Comparison of ENCODE assay signal across 25 cellular contexts in the genomic region with DNA sequence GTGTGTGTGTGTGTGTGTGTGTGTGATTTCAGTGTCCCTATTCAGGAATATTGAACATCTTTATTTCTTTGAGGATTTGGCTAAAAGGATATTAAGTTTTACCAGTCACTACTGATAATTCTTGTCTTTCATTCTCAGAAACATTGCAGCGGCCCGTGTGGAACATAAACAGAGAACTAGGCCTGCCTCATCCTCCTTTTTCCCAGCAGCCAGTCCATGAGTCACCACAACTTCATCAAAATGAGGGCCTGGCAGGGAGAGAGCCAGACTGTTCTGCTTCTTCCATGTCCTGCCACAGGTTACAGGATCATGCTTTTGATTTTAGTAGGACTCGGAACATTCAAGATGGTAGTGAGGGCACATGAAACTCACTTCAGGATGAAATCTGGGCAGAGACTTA. TPM values are rescaled to one million over a fixed set of nuclear protein-coding genes. Genes with fewer than 3 reads are reported as not detected.
DNase-seq lines count a peak whose midpoint lies in the region; ATAC-seq and TF ChIP-seq lines count a peak whose summit lies in the region.
"Had no signal": no experiment of that assay in that cellular context is flagged by ENCODE, and none has a peak within 500 bp of the region (broad histone marks: within the 10 kb centered on the region; RNA-seq: fewer than 3 reads in every experiment).

No MANE protein-coding gene starts in this region.

- H3K36me3 ChIP-seq in stomach smooth muscle (ENCODE audit: control insufficient read depth in 2 of 2, insufficient read depth in 2 of 2, low read length in 2 of 2) = peaks cover 25 to 37% of the 10 kb centered on the region in 2 donors
- H3K36me3 ChIP-seq in left lung = peaks cover 0 to 88% of the 10 kb centered on the region in 2 donors

- ATAC-seq in left lung = no peak
- ATAC-seq: activated CD8-positive, alpha-beta T cell treated with anti-CD3 and anti-CD28 coated beads for 36 hours; CD8-positive, alpha-beta T cell; naive thymus-derived CD8-positive, alpha-beta T cell; stimulated activated naive B cell treated with anti-CD40 and anti-IgM and Interleukin-4, amounts not matched to agents 10 μg/mL and 1 μg/mL and 100 μg/mL, for 72 hours had no signal

- H3K9ac ChIP-seq in stomach smooth muscle (ENCODE audit: low read length in 2 of 2) = peak overlapping the region in 1 of 2 donors; percentile 27

- H3K4me3 ChIP-seq in fibroblast of villous mesenchyme (ENCODE audit: low read depth, low read length) = no peak overlapping the region
- no peak overlapping the region for H3K4me3 ChIP-seq in stomach smooth muscle (ENCODE audit: low read length in 2 of 2)
- H3K4me3 ChIP-seq in left lung = no peak overlapping the region
- H3K4me3 ChIP-seq: ascending aorta, pancreas had no signal

- peak overlapping the region; percentile 53 for H3K27ac ChIP-seq in stomach smooth muscle (ENCODE audit: low read length)
- no peak overlapping the region for H3K27ac ChIP-seq in left lung
- H3K27ac ChIP-seq: ascending aorta, pancreas had no signal

- H3K9me3 ChIP-seq in stomach smooth muscle (ENCODE audit: control insufficient read depth in 2 of 2, low read length in 2 of 2) = no peaks in the 10 kb centered on the region
- no peaks in the 10 kb centered on the region for H3K9me3 ChIP-seq in left lung
- H3K9me3 ChIP-seq: ascending aorta, pancreas had no signal

- intact Hi-C loops in left lung (cut with DNase I) = no loop called here

- TF ChIP-seq CTCF in fibroblast of villous mesenchyme (IDR thresholded peaks at IDR 0.05; ENCODE audit: insufficient read depth, low read depth, low read length) = no peak
- TF ChIP-seq CTCF in left lung (IDR thresholded peaks at IDR 0.05) = no peak

- H3K4me1 ChIP-seq in stomach smooth muscle (ENCODE audit: control insufficient read depth, insufficient read depth, low read length) (peaks cover 6% of the 10 kb centered on the region), left lung (no peaks in the 10 kb centered on the region)
- H3K4me1 ChIP-seq: ascending aorta had no signal

- H3K27me3 ChIP-seq in stomach smooth muscle (ENCODE audit: control insufficient read depth in 1 of 2, insufficient read depth in 2 of 2, low read length in 2 of 2) (no peaks in the 10 kb centered on the region), left lung (no peaks in the 10 kb centered on the region)
- H3K27me3 ChIP-seq: ascending aorta, pancreas had no signal

- peak; percentile 34 for DNase-seq in HCEC 1CT
- peak; percentile 86 for DNase-seq in amniotic epithelial cell (ENCODE audit: low read depth)
- DNase-seq in fibroblast of villous mesenchyme (ENCODE audit: low read depth) = peak; percentile 66
- no peak for DNase-seq in effector CD8-positive, alpha-beta T cell (lab: John Stamatoyannopoulos, UW)
- DNase-seq in stimulated activated naive CD4-positive, alpha-beta T cell (lab: John Stamatoyannopoulos, UW) = no peak
- DNase-seq in left lung = no peak
- DNase-seq: activated CD4-positive, CD25-positive, alpha-beta regulatory T cell; activated CD8-positive, alpha-beta T cell treated with anti-CD3 and anti-CD28 coated beads for 36 hours; activated naive CD4-positive, alpha-beta T cell treated with Interleukin-2 at 50 U/mL for 16 hours; activated T-cell treated with anti-CD3 and anti-CD28 coated beads, Interleukin-2, amount 50 U/mL, for 1 hour; CD8-positive, alpha-beta T cell; endodermal cell; foreskin melanocyte; H7; Kasumi-1; kidney; naive thymus-derived CD8-positive, alpha-beta T cell; NCI-H1105; NCI-H524; pancreas; RPMI8226; stimulated activated naive B cell treated with anti-CD40 and anti-IgM and Interleukin-4, amounts not matched to agents 10 μg/mL and 1 μg/mL and 100 μg/mL, for 72 hours; T1000 had no signal

RNA-seq across cellular contexts. Expression of gene LRIG2, which starts 50.7 kb away (rescaled TPM):
- total RNA-seq in fibroblast of villous mesenchyme (18.1 and 20.9 TPM in 2 replicates), left lung (10 to 100 TPM; 10.9 to 12.4 TPM)

Comparison
In these comparisons a context has a peak if more than half of its experiments do, and no peak if none do; other contexts are left out.
1. DNase-seq: peak in HCEC 1CT (single experiment), amniotic epithelial cell (single experiment) and fibroblast of villous mesenchyme (single experiment); none in effector CD8-positive, alpha-beta T cell (single experiment), stimulated activated naive CD4-positive, alpha-beta T cell (0 of 6) and left lung (0 of 2).